9 cellular contexts compared by ENCODE assay signal in genomic region chr6:150301871-150302800, GRCh38.
DNase-seq lines count a peak whose midpoint lies in the region; ATAC-seq and TF ChIP-seq lines count a peak whose summit lies in the region.
"Had no signal": no experiment of that assay in that cellular context is flagged by ENCODE, and none has a peak within 500 bp of the region (broad histone marks: within the 10 kb centered on the region; RNA-seq: fewer than 3 reads in every experiment).

No MANE protein-coding gene starts in this region.

- no peak overlapping the region for H3K4me3 Mint-ChIP-seq in CD4-positive, alpha-beta T cell
- H3K4me3 Mint-ChIP-seq: activated naive CD4-positive, alpha-beta T cell treated with anti-CD3 and anti-CD28 coated beads, Interleukin-2, amount 50 U/mL, for 24 hours had no signal

- H3K4me1 ChIP-seq in foreskin keratinocyte (peaks cover 13% of the 10 kb centered on the region), spleen (no peaks in the 10 kb centered on the region)

- H3K4me3 ChIP-seq in spleen: no peak overlapping the region

- peaks cover 9% of the 10 kb centered on the region for H3K9me3 ChIP-seq in CD4-positive, alpha-beta T cell (ENCODE audit: control insufficient read depth, low read length)
- peaks cover 0 to 11% (median 9%) of the 10 kb centered on the region in 8 donors for H3K9me3 ChIP-seq in spleen

- H3K27ac ChIP-seq in foreskin keratinocyte (peak overlapping the region; percentile 20), spleen (no peak overlapping the region)
- no peak overlapping the region for H3K27ac ChIP-seq in CD4-positive, alpha-beta T cell (ENCODE audit: low read depth, low read length)

- no peaks in the 10 kb centered on the region for H3K36me3 ChIP-seq in spleen

- H3K9me3 Mint-ChIP-seq in CD4-positive, alpha-beta T cell: peaks cover 5% of the 10 kb centered on the region

- no peak overlapping the region for H3K27ac Mint-ChIP-seq in CD4-positive, alpha-beta T cell
- H3K27ac Mint-ChIP-seq: activated naive CD4-positive, alpha-beta T cell treated with anti-CD3 and anti-CD28 coated beads, Interleukin-2, amount 50 U/mL, for 24 hours had no signal

- TF ChIP-seq CTCF in foreskin keratinocyte (conservative IDR thresholded peaks at IDR 0.05) (no peak), spleen (IDR thresholded peaks at IDR 0.05 in 8 of 11, conservative IDR thresholded peaks at IDR 0.05 in 3 of 11) (no peak)
- no peak for TF ChIP-seq CTCF in CD4-positive, alpha-beta T cell (IDR thresholded peaks at IDR 0.05)

- DNase-seq in Caki2 (ENCODE audit: low read depth) (peak; percentile 62), LoVo (ENCODE audit: low spot score) (peak; percentile 68), foreskin keratinocyte (peak; percentile 61 to 82), spleen (no peak)
- DNase-seq in CD4-positive, alpha-beta T cell: no peak

- CTCF ChIA-PET in CD4-positive, alpha-beta T cell (lab: Charles Lee): no interaction called here

- POLR2A ChIA-PET in CD4-positive, alpha-beta T cell (lab: Charles Lee): no interaction called here

- ATAC-seq in GM21367 (IDR thresholded peaks at IDR 0.05; ENCODE audit: unreplicated experiment) (peak; percentile 53), foreskin keratinocyte (peak; percentile 92), GM19467 (IDR thresholded peaks at IDR 0.05; ENCODE audit: unreplicated experiment) (no peak), GM21528 (IDR thresholded peaks at IDR 0.05; ENCODE audit: low FRiP score, unreplicated experiment) (no peak)
- no peak for ATAC-seq in CD4-positive, alpha-beta T cell (ENCODE audit: poor library complexity)

- intact Hi-C loops in CD4-positive, alpha-beta T cell (cut with DNase I, micrococcal nuclease): no loop called here
- intact Hi-C loops in spleen (cut with DNase I; ENCODE audit: low total_unique reads): no loop called here

- H3K27me3 ChIP-seq in foreskin keratinocyte (no peaks in the 10 kb centered on the region), spleen (replicated peaks in 1 of 7) (peaks cover 0 to 4% (median 0%) of the 10 kb centered on the region in 7 donors)
- H3K27me3 ChIP-seq in CD4-positive, alpha-beta T cell (ENCODE audit: control insufficient read depth, insufficient read depth, low read length): peaks cover 4% of the 10 kb centered on the region

- WGBS in spleen, 5 donors: 80 to 90% (median 81%) methylated on average over 4 to 6 of the region's 6 CpGs

- no peaks in the 10 kb centered on the region for H3K4me1 Mint-ChIP-seq in CD4-positive, alpha-beta T cell (ENCODE audit: low read depth)
- H3K4me1 Mint-ChIP-seq: activated naive CD4-positive, alpha-beta T cell treated with anti-CD3 and anti-CD28 coated beads, Interleukin-2, amount 50 U/mL, for 24 hours had no signal

- peaks cover 12% of the 10 kb centered on the region for H3K27me3 Mint-ChIP-seq in CD4-positive, alpha-beta T cell

- in situ Hi-C loops in Caki2 (cut with HindIII; ENCODE audit: low pct_unique_long_range_greater_than_20kb, low sequenced_read_pairs): no loop called here

- no peak for TF ChIP-seq POLR2A in spleen (IDR thresholded peaks at IDR 0.05)

- no peaks in the 10 kb centered on the region for H3K36me3 Mint-ChIP-seq in CD4-positive, alpha-beta T cell (ENCODE audit: low read depth)
- H3K36me3 Mint-ChIP-seq: activated naive CD4-positive, alpha-beta T cell treated with anti-CD3 and anti-CD28 coated beads, Interleukin-2, amount 50 U/mL, for 24 hours had no signal

Comparison
In these comparisons a context has a peak if more than half of its experiments do, and no peak if none do; other contexts are left out.
1. DNase-seq: peak in Caki2 (single experiment), LoVo (single experiment) and foreskin keratinocyte (2 of 2); none in CD4-positive, alpha-beta T cell (0 of 10) and spleen (single experiment).
2. ATAC-seq: peak in GM21367 (single experiment) and foreskin keratinocyte (single experiment); none in GM19467 (single experiment), GM21528 (single experiment) and CD4-positive, alpha-beta T cell (single experiment).